Comparison of ENCODE assay signal across 13 cellular contexts in genomic region chr10:71752391-71753090, GRCh38. TPM values are rescaled to one million over a fixed set of nuclear protein-coding genes. Genes with fewer than 3 reads are reported as not detected.
DNase-seq lines count a peak whose midpoint lies in the region; ATAC-seq and TF ChIP-seq lines count a peak whose summit lies in the region.
"Had no signal": no experiment of that assay in that cellular context is flagged by ENCODE, and none has a peak within 500 bp of the region (broad histone marks: within the 10 kb centered on the region; RNA-seq: fewer than 3 reads in every experiment).

No MANE protein-coding gene starts in this region.

- intact Hi-C loops in left ventricle myocardium inferior (cut with micrococcal nuclease), result no loop called here
- intact Hi-C loops in activated T-helper 2 cell treated with anti-CD3 and anti-CD28 coated beads, Interferon-gamma antibody, Interleukin-2, Interleukin-4, amounts not matched to agents 10 μg/mL and 5 μg/mL and 100 μg/mL, durations not matched to agents 14 hours and 24 hours and 36 hours (cut with micrococcal nuclease), result no loop called here

- no peak overlapping the region for H3K4me3 Mint-ChIP-seq in activated T-helper 2 cell treated with anti-CD3 and anti-CD28 coated beads, Interferon-gamma antibody, Interleukin-2, Interleukin-4, amounts not matched to agents 10 μg/mL and 5 μg/mL and 100 μg/mL, durations not matched to agents 14 hours and 24 hours and 36 hours (ENCODE audit: low read depth)
- peak overlapping the region; percentile 62 for H3K4me3 Mint-ChIP-seq in memory B cell
- H3K4me3 Mint-ChIP-seq: GM23338 had no signal

- no peaks in the 10 kb centered on the region for H3K9me3 Mint-ChIP-seq in activated T-helper 2 cell treated with anti-CD3 and anti-CD28 coated beads, Interferon-gamma antibody, Interleukin-2, Interleukin-4, amounts not matched to agents 10 μg/mL and 5 μg/mL and 100 μg/mL, durations not matched to agents 14 hours and 24 hours and 36 hours
- H3K9me3 Mint-ChIP-seq in memory B cell, result peaks cover 2% of the 10 kb centered on the region
- H3K9me3 Mint-ChIP-seq: GM23338 had no signal

- H3K27ac ChIP-seq in left ventricle myocardium inferior (replicated peaks) (peak overlapping the region; percentile 60), right atrium auricular region (no peak overlapping the region)
- H3K27ac ChIP-seq: C4-2B, cardiac muscle cell had no signal

- H3K27me3 Mint-ChIP-seq in activated T-helper 2 cell treated with anti-CD3 and anti-CD28 coated beads, Interferon-gamma antibody, Interleukin-2, Interleukin-4, amounts not matched to agents 10 μg/mL and 5 μg/mL and 100 μg/mL, durations not matched to agents 14 hours and 24 hours and 36 hours (ENCODE audit: low read depth), result no peaks in the 10 kb centered on the region
- no peaks in the 10 kb centered on the region for H3K27me3 Mint-ChIP-seq in memory B cell

- H3K9me3 ChIP-seq in left ventricle myocardium inferior (replicated peaks) (no peaks in the 10 kb centered on the region), right atrium auricular region (no peaks in the 10 kb centered on the region), HAP-1 (no peaks in the 10 kb centered on the region)

- H3K4me1 ChIP-seq in left ventricle myocardium inferior (peaks cover 97% of the 10 kb centered on the region), right atrium auricular region (peaks cover 0 to 80% of the 10 kb centered on the region in 2 donors), HAP-1 (no peaks in the 10 kb centered on the region)

- H3K36me3 Mint-ChIP-seq in activated T-helper 2 cell treated with anti-CD3 and anti-CD28 coated beads, Interferon-gamma antibody, Interleukin-2, Interleukin-4, amounts not matched to agents 10 μg/mL and 5 μg/mL and 100 μg/mL, durations not matched to agents 14 hours and 24 hours and 36 hours (ENCODE audit: low read depth), result peaks cover 73% of the 10 kb centered on the region
- peaks cover 12% of the 10 kb centered on the region for H3K36me3 Mint-ChIP-seq in memory B cell

- peaks cover 70% of the 10 kb centered on the region for H3K36me3 ChIP-seq in left ventricle myocardium inferior
- H3K36me3 ChIP-seq in right atrium auricular region, result peaks cover 33% of the 10 kb centered on the region
- H3K36me3 ChIP-seq in HAP-1 (replicated peaks), result no peaks in the 10 kb centered on the region
- H3K36me3 ChIP-seq: cardiac muscle cell had no signal

- TF ChIP-seq CTCF in left ventricle myocardium inferior (IDR thresholded peaks at IDR 0.05; ENCODE audit: borderline replicate concordance) (no peak), right atrium auricular region (IDR thresholded peaks at IDR 0.05) (no peak)

- no peak overlapping the region for H3K4me3 ChIP-seq in left ventricle myocardium inferior
- H3K4me3 ChIP-seq in right atrium auricular region, result no peak overlapping the region
- no peak overlapping the region for H3K4me3 ChIP-seq in HAP-1
- H3K4me3 ChIP-seq: cardiac muscle cell, GM23338 had no signal

- ATAC-seq in memory B cell (ENCODE audit: low read depth) (no peak), left lobe of liver (no peak)
- ATAC-seq: GM23338 had no signal

- no peaks in the 10 kb centered on the region for H3K27me3 ChIP-seq in left ventricle myocardium inferior (ENCODE audit: low read depth)
- no peaks in the 10 kb centered on the region for H3K27me3 ChIP-seq in right atrium auricular region
- H3K27me3 ChIP-seq in HAP-1 (ENCODE audit: low read depth), result peaks cover 13% of the 10 kb centered on the region
- H3K27me3 ChIP-seq: cardiac muscle cell had no signal

- DNase-seq in left ventricle myocardium inferior, result no peak
- no peak for DNase-seq in right atrium auricular region (ENCODE audit: low spot score)
- no peak for DNase-seq in activated T-helper 2 cell treated with anti-CD3 and anti-CD28 coated beads, Interferon-gamma antibody, Interleukin-2, Interleukin-4, amounts not matched to agents 10 μg/mL and 5 μg/mL and 100 μg/mL, durations not matched to agents 14 hours and 24 hours and 36 hours (ENCODE audit: low spot score)
- no peak for DNase-seq in memory B cell (ENCODE audit: low spot score in 2 of 2)
- no peak for DNase-seq in HAP-1 (ENCODE audit: low spot score in 2 of 2)
- no peak for DNase-seq in left lobe of liver (ENCODE audit: low spot score)
- no peak for DNase-seq in HuH-7.5 (ENCODE audit: low spot score)
- DNase-seq in RPMI8226, result no peak
- DNase-seq: activated CD4-positive, alpha-beta T cell treated with anti-CD3 and anti-CD28 coated beads, Interleukin-2, amount 50 U/mL, for 1 hour; foreskin melanocyte had no signal

- H3K27ac Mint-ChIP-seq in activated T-helper 2 cell treated with anti-CD3 and anti-CD28 coated beads, Interferon-gamma antibody, Interleukin-2, Interleukin-4, amounts not matched to agents 10 μg/mL and 5 μg/mL and 100 μg/mL, durations not matched to agents 14 hours and 24 hours and 36 hours, result peak overlapping the region; percentile 67
- peak overlapping the region; percentile 86 for H3K27ac Mint-ChIP-seq in memory B cell

- in situ Hi-C loops in HAP-1 (cut with MboI; ENCODE audit: low sequenced_read_pairs), result no loop called here

- peaks cover 80% of the 10 kb centered on the region for H3K4me1 Mint-ChIP-seq in activated T-helper 2 cell treated with anti-CD3 and anti-CD28 coated beads, Interferon-gamma antibody, Interleukin-2, Interleukin-4, amounts not matched to agents 10 μg/mL and 5 μg/mL and 100 μg/mL, durations not matched to agents 14 hours and 24 hours and 36 hours (ENCODE audit: low read depth)
- H3K4me1 Mint-ChIP-seq in memory B cell, result peaks cover 74% of the 10 kb centered on the region

RNA-seq across cellular contexts. Expression of gene VSIR, which starts 20.8 kb away (rescaled TPM):
- total RNA-seq in left ventricle myocardium inferior, result 104 TPM
- total RNA-seq in right atrium auricular region, result 10 to 100 TPM; 36.1 to 56.0 TPM
- total RNA-seq in activated T-helper 2 cell treated with anti-CD3 and anti-CD28 coated beads, Interferon-gamma antibody, Interleukin-2, Interleukin-4, amounts not matched to agents 10 μg/mL and 5 μg/mL and 100 μg/mL, durations not matched to agents 14 hours and 24 hours and 36 hours, result 56.5 and 61.9 TPM in 2 replicates
- 7.0 TPM for total RNA-seq in left lobe of liver

RNA-seq across cellular contexts. Expression of gene C10orf105, which starts 33.0 kb away (rescaled TPM):
- total RNA-seq in left ventricle myocardium inferior (0.05 TPM), right atrium auricular region (1 to 10 TPM in 1 of 2 donors, not detected in 1; 1.3 TPM), left lobe of liver (not detected)
- total RNA-seq in activated T-helper 2 cell treated with anti-CD3 and anti-CD28 coated beads, Interferon-gamma antibody, Interleukin-2, Interleukin-4, amounts not matched to agents 10 μg/mL and 5 μg/mL and 100 μg/mL, durations not matched to agents 14 hours and 24 hours and 36 hours, result 0.11 and 0.18 TPM in 2 replicates
